In genomic region chr2:134507697-134508096, GRCh38 we compare ENCODE assay signal across 17 cellular contexts.
"Had no signal": no experiment of that assay in that cellular context is flagged by ENCODE, and none has a peak within 500 bp of the region (broad histone marks: within the 10 kb centered on the region; RNA-seq: fewer than 3 reads in every experiment).

No MANE protein-coding gene starts in this region.

- DNase-seq: MM.1S, MV-4-11, NCI-H1092, NCI-H2227 treated with DMSO at 0.1 percent for 48 hours, NCI-H446, NCI-H526 treated with DMSO at 0.1 percent for 48 hours, PC-9, SHP77, SIG-M5, SJCRH30, SW 1271, T-helper 1 cell had no signal

- H3K27ac ChIP-seq: PC-9, RWPE1, SJCRH30, SK-N-MC had no signal

- H3K27me3 ChIP-seq: SJCRH30 had no signal

- H2AFZ ChIP-seq: PC-9 had no signal

- H3K4me1 ChIP-seq: SJCRH30 had no signal

- H3K4me2 ChIP-seq: PC-9 had no signal

- H3K9me3 ChIP-seq: SJCRH30 had no signal

- H3K4me3 ChIP-seq: PC-9, SJCRH30, SK-N-MC had no signal

- ATAC-seq: Panc1, Right ventricle myocardium inferior, SK-N-SH treated with all-trans-retinoic acid at 6 μM for 48 hours had no signal

- H3K36me3 ChIP-seq: SJCRH30 had no signal
